In the genomic region with DNA sequence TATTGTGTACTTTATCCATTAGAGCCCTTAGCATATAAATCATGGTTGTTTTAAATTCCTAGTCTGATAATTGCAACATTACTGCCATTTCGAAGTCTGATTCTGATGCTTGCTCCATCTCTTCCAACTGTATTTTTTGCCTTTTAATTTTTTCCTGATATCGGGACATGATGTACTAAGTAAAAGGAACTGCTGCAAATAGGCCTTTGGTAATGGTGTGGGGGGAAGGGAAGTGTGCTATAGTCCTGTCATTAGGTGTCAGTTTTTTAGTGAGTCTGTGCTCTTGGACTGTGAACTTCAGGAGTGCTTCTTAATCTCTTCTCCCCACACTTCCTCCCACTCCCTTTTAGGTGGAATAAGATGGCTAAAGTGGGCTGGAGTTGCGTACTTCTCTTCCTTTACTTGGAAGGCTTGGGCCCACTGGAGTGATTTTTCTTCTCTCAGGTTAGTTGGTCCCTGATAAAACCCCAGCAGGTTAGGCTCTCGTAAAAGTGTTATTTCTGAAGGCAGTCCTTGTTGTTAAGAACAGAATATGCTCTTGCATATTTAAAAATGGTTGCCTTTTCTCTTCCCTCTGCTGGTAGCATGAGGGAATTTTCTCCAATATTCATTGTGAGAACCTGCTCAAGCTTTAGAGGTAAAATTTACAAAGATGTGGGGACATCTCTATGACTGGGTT, we compare ENCODE assay signal across 8 cellular contexts. TPM values are rescaled to one million over a fixed set of nuclear protein-coding genes. Genes with fewer than 3 reads are reported as not detected.
DNase-seq lines count a peak whose midpoint lies in the region; ATAC-seq, FAIRE-seq and TF ChIP-seq lines count a peak whose summit lies in the region.

No MANE protein-coding gene starts in this region.

- no peak overlapping the region for H3K4me3 Mint-ChIP-seq in nephron

- H3K4me1 Mint-ChIP-seq in nephron: no peaks in the 10 kb centered on the region

- DNase-seq in cardiac fibroblast (ENCODE audit: low read depth in 2 of 2) (peak; percentile 39 to 57), HPDE6-E6E7 (ENCODE audit: extremely low spot score) (no peak), frontal cortex (ENCODE audit: low spot score in 2 of 2) (no peak), lower leg skin (ENCODE audit: low spot score in 2 of 2) (no peak)

- peak overlapping the region in 1 of 3 experiments; percentile 65 for H3K27ac Mint-ChIP-seq in nephron

- TF ChIP-seq POLR2A in lower leg skin (IDR thresholded peaks at IDR 0.05): no peak

- H3K4me3 ChIP-seq in cardiac fibroblast (replicated peaks in 1 of 2; ENCODE audit: low read depth in 2 of 2, low read length in 2 of 2) (no peak overlapping the region), lower leg skin (ENCODE audit: low read depth, poor library complexity, severe bottlenecking) (no peak overlapping the region)

- TF ChIP-seq CTCF in GM12872 (IDR thresholded peaks at IDR 0.05; ENCODE audit: insufficient read depth, low read depth, low read length) (peak; percentile 44; the same call in 1 of the 3 replicates), cardiac fibroblast (IDR thresholded peaks at IDR 0.05; ENCODE audit: low read depth, low read length) (peak; percentile 56), nephron (IDR thresholded peaks at IDR 0.05; ENCODE audit: unreplicated experiment in 3 of 3) (peak; percentile 28 to 57 (median 47)), lower leg skin (IDR thresholded peaks at IDR 0.05) (no peak)

- H3K27me3 Mint-ChIP-seq in nephron (ENCODE audit: low read depth): no peaks in the 10 kb centered on the region

- intact Hi-C loops in lower leg skin (cut with DNase I; ENCODE audit: low total_unique reads): no loop called here

- ATAC-seq in HG03571 (IDR thresholded peaks at IDR 0.05; ENCODE audit: unreplicated experiment) (peak; percentile 63), HG03521 (IDR thresholded peaks at IDR 0.05; ENCODE audit: unreplicated experiment) (no peak)

- WGBS in lower leg skin, 2 donors: 72 to 86% methylated on average over 4 of the region's 4 CpGs

- H3K36me3 Mint-ChIP-seq in nephron (ENCODE audit: low read depth): peaks cover 49% of the 10 kb centered on the region

- no peaks in the 10 kb centered on the region for H3K9me3 Mint-ChIP-seq in nephron

- no peak for FAIRE-seq in frontal cortex (lab: Jason Lieb, UNC)

RNA-seq across cellular contexts. Expression of a gene that starts 18.1 kb away (rescaled TPM):
- total RNA-seq in frontal cortex: 138 TPM
- 10 to 100 TPM; 46.7 to 60.5 (median 50.6) TPM for total RNA-seq in lower leg skin

Comparison
In these comparisons a context has a peak if more than half of its experiments do, and no peak if none do; other contexts are left out.
1. CTCF ChIP-seq: peak in GM12872 (single experiment), cardiac fibroblast (single experiment) and nephron (3 of 3); none in lower leg skin (0 of 3).
2. DNase-seq: peak in cardiac fibroblast (2 of 2); none in HPDE6-E6E7 (single experiment), frontal cortex (0 of 2) and lower leg skin (0 of 2).